ENCODE assay signal across 16 cellular contexts in genomic region chr15:73745073-73745472, GRCh38. TPM values are rescaled to one million over a fixed set of nuclear protein-coding genes. Genes with fewer than 3 reads are reported as not detected.
DNase-seq lines count a peak whose midpoint lies in the region; ATAC-seq, FAIRE-seq and TF ChIP-seq lines count a peak whose summit lies in the region.
"Had no signal": no experiment of that assay in that cellular context is flagged by ENCODE, and none has a peak within 500 bp of the region (broad histone marks: within the 10 kb centered on the region; RNA-seq: fewer than 3 reads in every experiment).

No MANE protein-coding gene starts in this region.

- H4K91ac ChIP-seq in H1 (replicated peaks; ENCODE audit: insufficient read length, low read length), result no peak overlapping the region

- no peak overlapping the region for H3K4me3 ChIP-seq in H1 (ENCODE audit: extremely low read depth in 1 of 4, insufficient read depth in 2 of 4, low read depth in 3 of 4, low read length in 4 of 4)
- H3K4me3 ChIP-seq in left lung, result no peak overlapping the region
- H3K4me3 ChIP-seq: BLaER1 treated with 17β-estradiol and CSF1 and Interleukin-3, amounts not matched to agents 10 nM and 100 nM; GM23248; HAP-1 had no signal

- H2BK12ac ChIP-seq in H1 (ENCODE audit: low read depth, low read length), result 0 out of 2 replicates have a peak overlapping the region, but pooled peaks have one; percentile 53

- peak overlapping the region; percentile 19 for H2BK15ac ChIP-seq in H1 (ENCODE audit: low read length)

- CTCF ChIA-PET in H1 (lab: Charles Lee; ENCODE audit: partially characterized antibody), result interaction anchor here (0.7 to 9.4 kb wide), 5 partner anchors 13 to 162 kb away, joined by 3 to 45 read pairs (median 3); no protein-coding TSS in a partner anchor

- H4K5ac ChIP-seq in H1 (ENCODE audit: insufficient read length, low read depth, low read length), result no peak overlapping the region

- no peak overlapping the region for H2AFZ ChIP-seq in H1 (ENCODE audit: low read length)
- H2AFZ ChIP-seq: GM23248 had no signal

- no peak overlapping the region for H3K9ac ChIP-seq in H1 (replicated peaks in 1 of 4; ENCODE audit: extremely low read depth in 1 of 4, low read depth in 3 of 4, low read length in 3 of 4)
- H3K9ac ChIP-seq: BLaER1 treated with 17β-estradiol and CSF1 and Interleukin-3, amounts not matched to agents 10 nM and 100 nM; GM23248 had no signal

- no peak overlapping the region for H3K56ac ChIP-seq in H1 (replicated peaks; ENCODE audit: insufficient read length, low read depth, low read length)

- no peak overlapping the region for H2BK20ac ChIP-seq in H1 (ENCODE audit: low read length)

- ATAC-seq in left lung (peak; percentile 51), SK-N-SH treated with all-trans-retinoic acid at 6 μM for 48 hours (no peak), GM18511 (IDR thresholded peaks at IDR 0.05; ENCODE audit: unreplicated experiment) (no peak), HG03108 (IDR thresholded peaks at IDR 0.05; ENCODE audit: unreplicated experiment) (no peak)

- H3K4ac ChIP-seq in H1 (replicated peaks; ENCODE audit: insufficient read length, low read depth, low read length), result peak overlapping the region; percentile 15

- TF ChIP-seq EP300 in H1 (IDR thresholded peaks at IDR 0.05; ENCODE audit: borderline replicate concordance in 1 of 2, low read depth in 2 of 2, low read length in 2 of 2), result no peak

- POLR2A ChIA-PET in H1 (lab: Charles Lee; ENCODE audit: partially characterized antibody), result interaction anchor here (1.1 to 1.7 kb wide), 4 partner anchors 9 to 28 kb away, joined by 3 to 4 read pairs (median 4); partner anchors contain the start of gene INSYN1

- H3K4me1 ChIP-seq in H1 (replicated peaks in 1 of 4; ENCODE audit: control insufficient read depth in 3 of 4, insufficient read depth in 4 of 4, low read length in 3 of 4) (peaks cover 5 to 28% (median 13%) of the 10 kb centered on the region in 4 experiments), left lung (no peaks in the 10 kb centered on the region)
- H3K4me1 ChIP-seq: HAP-1 had no signal

- no peak overlapping the region for H2BK120ac ChIP-seq in H1 (replicated peaks; ENCODE audit: low read depth, low read length)

- DNase-seq in NCI-H82 (lab: John Stamatoyannopoulos, UW), result peak; percentile 28
- DNase-seq in NCI-H82 treated with DMSO at 0.1 percent for 48 hours (lab: John Stamatoyannopoulos, UW; ENCODE audit: unreplicated experiment), result no peak
- no peak for DNase-seq in H1 (ENCODE audit: low read depth in 1 of 2, low spot score in 2 of 2)
- no peak for DNase-seq in left lung
- DNase-seq in NCI-H1930 (lab: John Stamatoyannopoulos, UW), result no peak
- DNase-seq: 8988T; ACHN; CD4-positive, CD25-positive, alpha-beta regulatory T cell; DMS53; GM23248 had no signal

- H3K23me2 ChIP-seq in H1 (ENCODE audit: low read depth, low read length), result no peaks in the 10 kb centered on the region

- no peaks in the 10 kb centered on the region for H3K79me1 ChIP-seq in H1 (ENCODE audit: low read depth, low read length)

- H3K23ac ChIP-seq in H1 (ENCODE audit: insufficient read length), result no peak overlapping the region

- no peak for TF ChIP-seq POLR2A in H1 (IDR thresholded peaks at IDR 0.05; ENCODE audit: control extremely low read depth in 1 of 2, low read depth in 2 of 2, low read length in 2 of 2)

- H3K79me2 ChIP-seq in H1 (ENCODE audit: control insufficient read depth in 1 of 2, insufficient read depth in 2 of 2, low read length in 2 of 2), result no peaks in the 10 kb centered on the region

- H3K27me3 ChIP-seq in H1 (replicated peaks in 1 of 4; ENCODE audit: control insufficient read depth in 3 of 4, extremely low read depth in 1 of 4, insufficient read depth in 3 of 4, low read length in 3 of 4), result no peaks in the 10 kb centered on the region; a peak in 1 of 7 replicates
- peaks cover 0 to 41% of the 10 kb centered on the region in 2 donors for H3K27me3 ChIP-seq in left lung

- no peaks in the 10 kb centered on the region for H3K36me3 ChIP-seq in H1 (ENCODE audit: control insufficient read depth in 2 of 4, insufficient read depth in 4 of 4, low read length in 3 of 4)
- no peaks in the 10 kb centered on the region for H3K36me3 ChIP-seq in left lung
- H3K36me3 ChIP-seq: BLaER1 treated with 17β-estradiol and CSF1 and Interleukin-3, amounts not matched to agents 10 nM and 100 nM; HAP-1 had no signal

- no peak overlapping the region for H3K14ac ChIP-seq in H1 (ENCODE audit: insufficient read length)

- H4K20me1 ChIP-seq in H1 (replicated peaks in 1 of 2; ENCODE audit: control insufficient read depth in 1 of 2, insufficient read depth in 2 of 2, low read length in 2 of 2), result no peaks in the 10 kb centered on the region

- WGBS in H1 (ENCODE audit: extremely low coverage in 1 of 2, insufficient coverage in 1 of 2, insufficient read length in 1 of 2, insufficient replicate concordance in 2 of 2, low coverage in 1 of 2, low lambda C conversion rate in 2 of 2, missing lambda C conversion rate in 1 of 2), 2 experiments, result 80% methylated on average over 7 of the region's 7 CpGs; no CpG with 5 or more reads in 1 of the 2 experiments

- no peak for TF ChIP-seq CTCF in H1 (IDR thresholded peaks at IDR 0.05; ENCODE audit: control extremely low read depth in 1 of 3, insufficient read depth in 1 of 3, low read depth in 1 of 3, low read length in 3 of 3)
- TF ChIP-seq CTCF in left lung (IDR thresholded peaks at IDR 0.05), result no peak

- no peak for TF ChIP-seq RAD21 in H1 (IDR thresholded peaks at IDR 0.05 in 1 of 2, conservative IDR thresholded peaks at IDR 0.05 in 1 of 2; ENCODE audit: low read depth in 2 of 2, low read length in 2 of 2)

- H3K18ac ChIP-seq in H1 (ENCODE audit: extremely low read depth, low read length), result peak overlapping the region; percentile 2; the same call in 1 of the 2 replicates

- no peak overlapping the region for H3K27ac ChIP-seq in H1 (ENCODE audit: low read depth, low read length)
- no peak overlapping the region for H3K27ac ChIP-seq in left lung
- H3K27ac ChIP-seq: BLaER1 treated with 17β-estradiol and CSF1 and Interleukin-3, amounts not matched to agents 10 nM and 100 nM; GM23248; HL-60 had no signal

- H4K8ac ChIP-seq in H1 (ENCODE audit: extremely low read depth, insufficient read depth, low read length), result no peak overlapping the region

- no peak for FAIRE-seq in H1 (lab: Jason Lieb, UNC)

- no peak overlapping the region; the same call in 1 of the 2 replicates for H2BK5ac ChIP-seq in H1 (ENCODE audit: low read depth, low read length)

- no peak overlapping the region; a peak in 1 of 4 replicates for H3K4me2 ChIP-seq in H1 (ENCODE audit: insufficient read depth in 1 of 2, low read depth in 2 of 2, low read length in 2 of 2)
- H3K4me2 ChIP-seq: BLaER1 treated with 17β-estradiol and CSF1 and Interleukin-3, amounts not matched to agents 10 nM and 100 nM had no signal

- H3K9me3 ChIP-seq in H1 (ENCODE audit: insufficient read depth in 2 of 2, low read depth in 1 of 2, low read length in 1 of 2), result no peaks in the 10 kb centered on the region
- no peaks in the 10 kb centered on the region for H3K9me3 ChIP-seq in left lung
- H3K9me3 ChIP-seq: BLaER1 treated with 17β-estradiol and CSF1 and Interleukin-3, amounts not matched to agents 10 nM and 100 nM; HAP-1 had no signal

- intact Hi-C loops in left lung (cut with DNase I), result no loop called here

- no peak overlapping the region for H2AK5ac ChIP-seq in H1 (ENCODE audit: low read depth, low read length)

TF ChIP-seq in H1, 55 proteins besides CTCF, POLR2A, EP300 and RAD21:
- TF ChIP-seq CHD2 (IDR thresholded peaks at IDR 0.05; ENCODE audit: low read length) (no peak), RXRA (IDR thresholded peaks at IDR 0.05; ENCODE audit: insufficient read depth, low read depth, low read length) (no peak), EZH2 (IDR thresholded peaks at IDR 0.05; ENCODE audit: low read depth, low read length, severe bottlenecking) (no peak), NRF1 (IDR thresholded peaks at IDR 0.05; ENCODE audit: low read depth, low read length) (no peak), GABPA (IDR thresholded peaks at IDR 0.05; ENCODE audit: borderline replicate concordance, insufficient read depth, low read length) (no peak), HDAC6 (IDR thresholded peaks at IDR 0.05; ENCODE audit: low read depth, low read length) (no peak)

TF ChIP-seq in SK-N-SH treated with all-trans-retinoic acid at 6 μM for 48 hours, 23 proteins besides CTCF, POLR2A, EP300 and RAD21 (continues in another document):
- TF ChIP-seq PPARA (CRISPR knock-in tag; IDR thresholded peaks at IDR 0.05; ENCODE audit: borderline replicate concordance) (no peak), CSRNP3 (CRISPR knock-in tag; IDR thresholded peaks at IDR 0.05) (no peak), ZFP30 (CRISPR knock-in tag; IDR thresholded peaks at IDR 0.05) (no peak), ARNTL (CRISPR knock-in tag; IDR thresholded peaks at IDR 0.05; ENCODE audit: borderline replicate concordance, low read depth) (no peak)

RNA-seq across cellular contexts. Expression of gene INSYN1, which starts 8.1 kb away (rescaled TPM):
- 10.2 and 13.1 TPM in 2 replicates for total RNA-seq in H1 (2021; fragmentation: NEBNext Ultra II Directional; extraction: Animal tissue kit (Norgen Biotek cat#: 25700))
- polyA plus RNA-seq in H1 (2011; rRNA removed), result 7.2 and 11.6 TPM in 2 replicates
- 12.0 TPM for polyA plus RNA-seq in H1 (2011; cell fraction: cytosol; rRNA removed)
- 50.9 TPM for polyA plus RNA-seq in H1 (2011; cell fraction: nucleus; rRNA removed)
- polyA plus RNA-seq in H1 (2012, experiment 1 of 2), result 4.2 to 8.2 TPM (median 6.5 TPM) in 4 replicates
- 4.0 TPM for polyA plus RNA-seq in H1 (2012, experiment 2 of 2)
- polyA plus RNA-seq in H1 (2013, experiment 1 of 2), result 6.3 TPM
- polyA plus RNA-seq in H1 (2013, experiment 2 of 2), result 6.0 TPM
- polyA minus RNA-seq in H1 (2011; rRNA and poly(A)+ RNA removed), result 2.1 and 2.9 TPM in 2 replicates
- 3.2 TPM for polyA minus RNA-seq in H1 (2011; cell fraction: cytosol; rRNA and poly(A)+ RNA removed)
- 2.9 TPM for polyA minus RNA-seq in H1 (2011; cell fraction: nucleus; rRNA and poly(A)+ RNA removed)
- 10 to 100 TPM in 1 of 2 donors, 1 to 10 TPM in 1; 2.8 to 10.4 TPM for total RNA-seq in left lung
- total RNA-seq: CD4-positive, CD25-positive, alpha-beta regulatory T cell had no signal
- polyA plus RNA-seq: CD4-positive, CD25-positive, alpha-beta regulatory T cell had no signal
